33 cellular contexts compared by ENCODE assay signal in genomic region chr10:114364726-114365125, GRCh38.
"Had no signal": no experiment of that assay in that cellular context is flagged by ENCODE, and none has a peak within 500 bp of the region (broad histone marks: within the 10 kb centered on the region; RNA-seq: fewer than 3 reads in every experiment).

No MANE protein-coding gene starts in this region.

- H3K9me3 Mint-ChIP-seq: activated CD4-positive, alpha-beta memory T cell treated with anti-CD3 and anti-CD28 coated beads for 36 hours; activated CD4-positive, alpha-beta T cell treated with anti-CD3 and anti-CD28 coated beads, Interleukin-2, amount 10 ng/mL, durations not matched to agents 24 days and 14 days; activated naive CD4-positive, alpha-beta T cell treated with anti-CD3 and anti-CD28 coated beads for 36 hours; activated naive CD4-positive, alpha-beta T cell treated with anti-CD3 and anti-CD28 coated beads, Interleukin-2, amount 50 U/mL, for 24 hours; activated naive CD8-positive, alpha-beta T cell treated with anti-CD3 and anti-CD28 coated beads for 36 hours; activated naive CD8-positive, alpha-beta T cell treated with anti-CD3 and anti-CD28 coated beads, Interleukin-2, amount 50 U/mL, for 24 hours; activated T-helper 1 cell treated with anti-CD3 and anti-CD28 coated beads, Interleukin-12 subunit alpha, Interleukin-12 subunit beta, Interleukin-2, Interleukin-4 antibody, amounts not matched to agents 30 ng/mL and 10 ng/mL and 1 ng/mL, durations not matched to agents 14 hours and 24 hours and 36 hours; activated T-helper 2 cell treated with anti-CD3 and anti-CD28 coated beads, Interferon-gamma antibody, Interleukin-2, Interleukin-4, amounts not matched to agents 10 μg/mL and 5 μg/mL and 100 μg/mL, durations not matched to agents 14 hours and 24 hours and 36 hours; T-helper 2 cell treated with Interferon-gamma antibody and Interleukin-4, amounts not matched to agents 5 μg/mL and 100 μg/mL, for 36 hours had no signal

- DNase-seq: activated CD4-positive, alpha-beta memory T cell treated with anti-CD3 and anti-CD28 coated beads for 36 hours; activated CD4-positive, alpha-beta T cell treated with anti-CD3 and anti-CD28 coated beads for 36 hours; activated CD4-positive, alpha-beta T cell treated with anti-CD3 and anti-CD28 coated beads, Interleukin-2, amount 10 ng/mL, durations not matched to agents 24 days and 14 days; activated CD4-positive, CD25-positive, alpha-beta regulatory T cell; activated CD4-positive, CD25-positive, alpha-beta regulatory T cell treated with anti-CD3 and anti-CD28 coated beads, Interleukin-2, amount 50 U/mL, for 72 hours; activated CD8-positive, alpha-beta memory T cell treated with anti-CD3 and anti-CD28 coated beads, Interleukin-2, amount 10 ng/mL, durations not matched to agents 7 days and 5 days; activated CD8-positive, alpha-beta memory T cell treated with anti-CD3 and anti-CD28 coated beads, Interleukin-2, amount 50 U/mL, for 4 hours; activated CD8-positive, alpha-beta T cell treated with anti-CD3 and anti-CD28 coated beads, Interleukin-2, amount 10 ng/mL, durations not matched to agents 7 days and 5 days; activated effector memory CD4-positive, alpha-beta T cell treated with anti-CD3 and anti-CD28 coated beads, Interleukin-2, amount 50 U/mL, for 16 hours; activated naive CD4-positive, alpha-beta T cell treated with anti-CD3 and anti-CD28 coated beads for 36 hours; activated naive CD8-positive, alpha-beta T cell treated with anti-CD3 and anti-CD28 coated beads for 36 hours; activated naive CD8-positive, alpha-beta T cell treated with anti-CD3 and anti-CD28 coated beads, Interleukin-2, amount 50 U/mL, for 24 hours; activated T-cell treated with anti-CD3 and anti-CD28 coated beads, Interleukin-2, amount 50 U/mL, for 1 hour; activated T-cell treated with anti-CD3 and anti-CD28 coated beads, Interleukin-2, amount 50 U/mL, for 48 hours; adrenal gland; amygdala; aorta; body of pancreas; caudate nucleus; effector CD8-positive, alpha-beta T cell; foreskin fibroblast; T-helper 1 cell; T-helper 17 cell; T1000 had no signal

- H3K9me3 ChIP-seq: adrenal gland, body of pancreas had no signal

- H3K27ac ChIP-seq: adrenal gland, body of pancreas had no signal

- H3K27me3 ChIP-seq: body of pancreas had no signal

- H3K4me3 ChIP-seq: adrenal gland, body of pancreas had no signal

- ATAC-seq: activated CD4-positive, alpha-beta T cell treated with anti-CD3 and anti-CD28 coated beads for 36 hours; activated CD8-positive, alpha-beta memory T cell treated with anti-CD3 and anti-CD28 coated beads, Interleukin-2, amount 10 ng/mL, durations not matched to agents 7 days and 5 days; activated CD8-positive, alpha-beta T cell treated with anti-CD3 and anti-CD28 coated beads, Interleukin-2, amount 10 ng/mL, durations not matched to agents 7 days and 5 days; activated naive CD8-positive, alpha-beta T cell treated with anti-CD3 and anti-CD28 coated beads, Interleukin-2, amount 50 U/mL, for 24 hours; body of pancreas; esophagus mucosa; T-helper 17 cell had no signal

- H3K27ac Mint-ChIP-seq: activated CD4-positive, alpha-beta memory T cell treated with anti-CD3 and anti-CD28 coated beads for 36 hours; activated CD4-positive, alpha-beta T cell treated with anti-CD3 and anti-CD28 coated beads for 36 hours; activated CD4-positive, alpha-beta T cell treated with anti-CD3 and anti-CD28 coated beads, Interleukin-2, amount 10 ng/mL, durations not matched to agents 24 days and 14 days; activated CD8-positive, alpha-beta memory T cell treated with anti-CD3 and anti-CD28 coated beads, Interleukin-2, amount 10 ng/mL, durations not matched to agents 7 days and 5 days; activated CD8-positive, alpha-beta T cell treated with anti-CD3 and anti-CD28 coated beads, Interleukin-2, amount 10 ng/mL, durations not matched to agents 7 days and 5 days; activated naive CD4-positive, alpha-beta T cell treated with anti-CD3 and anti-CD28 coated beads for 36 hours; activated naive CD4-positive, alpha-beta T cell treated with anti-CD3 and anti-CD28 coated beads, Interleukin-2, amount 50 U/mL, for 24 hours; activated naive CD8-positive, alpha-beta T cell treated with anti-CD3 and anti-CD28 coated beads for 36 hours; activated naive CD8-positive, alpha-beta T cell treated with anti-CD3 and anti-CD28 coated beads, Interleukin-2, amount 50 U/mL, for 24 hours; activated T-helper 2 cell treated with anti-CD3 and anti-CD28 coated beads, Interferon-gamma antibody, Interleukin-2, Interleukin-4, amounts not matched to agents 10 μg/mL and 5 μg/mL and 100 μg/mL, durations not matched to agents 14 hours and 24 hours and 36 hours; T-helper 17 cell; T-helper 2 cell treated with Interferon-gamma antibody and Interleukin-4, amounts not matched to agents 5 μg/mL and 100 μg/mL, for 36 hours had no signal

- H3K4me3 Mint-ChIP-seq: activated CD4-positive, alpha-beta memory T cell treated with anti-CD3 and anti-CD28 coated beads for 36 hours; activated CD4-positive, alpha-beta T cell treated with anti-CD3 and anti-CD28 coated beads for 36 hours; activated CD4-positive, alpha-beta T cell treated with anti-CD3 and anti-CD28 coated beads, Interleukin-2, amount 10 ng/mL, durations not matched to agents 24 days and 14 days; activated CD8-positive, alpha-beta memory T cell treated with anti-CD3 and anti-CD28 coated beads, Interleukin-2, amount 10 ng/mL, durations not matched to agents 7 days and 5 days; activated CD8-positive, alpha-beta T cell treated with anti-CD3 and anti-CD28 coated beads, Interleukin-2, amount 10 ng/mL, durations not matched to agents 7 days and 5 days; activated naive CD4-positive, alpha-beta T cell treated with anti-CD3 and anti-CD28 coated beads for 36 hours; activated naive CD4-positive, alpha-beta T cell treated with anti-CD3 and anti-CD28 coated beads, Interleukin-2, amount 50 U/mL, for 24 hours; activated naive CD8-positive, alpha-beta T cell treated with anti-CD3 and anti-CD28 coated beads for 36 hours; activated naive CD8-positive, alpha-beta T cell treated with anti-CD3 and anti-CD28 coated beads, Interleukin-2, amount 50 U/mL, for 24 hours; activated T-helper 1 cell treated with anti-CD3 and anti-CD28 coated beads, Interleukin-12 subunit alpha, Interleukin-12 subunit beta, Interleukin-2, Interleukin-4 antibody, amounts not matched to agents 30 ng/mL and 10 ng/mL and 1 ng/mL, durations not matched to agents 14 hours and 24 hours and 36 hours; T-helper 17 cell; T-helper 2 cell treated with Interferon-gamma antibody and Interleukin-4, amounts not matched to agents 5 μg/mL and 100 μg/mL, for 36 hours had no signal

- H3K27me3 Mint-ChIP-seq: activated CD4-positive, alpha-beta T cell treated with anti-CD3 and anti-CD28 coated beads for 36 hours; activated naive CD8-positive, alpha-beta T cell treated with anti-CD3 and anti-CD28 coated beads, Interleukin-2, amount 50 U/mL, for 24 hours had no signal

- H3K36me3 Mint-ChIP-seq: activated CD4-positive, alpha-beta memory T cell treated with anti-CD3 and anti-CD28 coated beads for 36 hours; activated CD8-positive, alpha-beta memory T cell treated with anti-CD3 and anti-CD28 coated beads, Interleukin-2, amount 10 ng/mL, durations not matched to agents 7 days and 5 days; activated naive CD4-positive, alpha-beta T cell treated with anti-CD3 and anti-CD28 coated beads, Interleukin-2, amount 50 U/mL, for 24 hours; activated naive CD8-positive, alpha-beta T cell treated with anti-CD3 and anti-CD28 coated beads for 36 hours had no signal

- H3K4me1 Mint-ChIP-seq: activated CD4-positive, alpha-beta T cell treated with anti-CD3 and anti-CD28 coated beads for 36 hours; activated naive CD4-positive, alpha-beta T cell treated with anti-CD3 and anti-CD28 coated beads, Interleukin-2, amount 50 U/mL, for 24 hours; activated naive CD8-positive, alpha-beta T cell treated with anti-CD3 and anti-CD28 coated beads for 36 hours; activated naive CD8-positive, alpha-beta T cell treated with anti-CD3 and anti-CD28 coated beads, Interleukin-2, amount 50 U/mL, for 24 hours; T-helper 17 cell had no signal

- FAIRE-seq: colon, endometrium, endothelial cell of umbilical vein, frontal cortex had no signal

- H3K36me3 ChIP-seq: adrenal gland had no signal
